Comparison of ENCODE assay signal across 10 cellular contexts in the genomic region with DNA sequence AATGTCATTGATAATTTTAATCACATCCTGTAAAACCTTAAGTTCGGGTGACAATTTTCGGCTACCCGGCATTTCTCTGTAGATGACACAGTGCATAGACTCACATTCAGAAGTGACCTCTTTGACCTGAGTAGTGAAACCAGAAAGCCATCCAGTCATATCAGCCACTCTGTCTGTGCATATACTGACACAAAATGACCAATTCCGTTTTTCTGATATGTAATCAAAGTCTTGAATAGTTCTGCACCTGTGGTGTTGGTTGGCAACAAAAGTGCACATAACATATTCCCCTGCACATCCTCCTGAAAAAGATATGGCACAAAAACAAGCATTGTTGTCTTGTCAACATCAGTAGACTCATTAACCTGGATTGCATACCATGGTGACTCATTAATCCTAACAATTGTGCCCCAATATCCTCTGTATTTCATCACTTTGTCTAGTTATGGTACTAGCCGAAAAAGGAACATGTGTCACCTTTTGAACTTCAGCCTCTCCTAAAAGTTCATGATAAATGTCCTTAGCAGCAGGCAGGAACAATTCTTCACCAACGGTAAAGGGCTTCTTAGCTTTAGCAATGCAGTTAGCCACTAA.
DNase-seq lines count a peak whose midpoint lies in the region; ATAC-seq and TF ChIP-seq lines count a peak whose summit lies in the region.
"Had no signal": no experiment of that assay in that cellular context is flagged by ENCODE, and none has a peak within 500 bp of the region (broad histone marks: within the 10 kb centered on the region; RNA-seq: fewer than 3 reads in every experiment).

No MANE protein-coding gene starts in this region.

- DNase-seq in kidney tubule cell (ENCODE audit: low spot score) = peak; percentile 19
- no peak for DNase-seq in erythroblast (lab: John Stamatoyannopoulos, UW)
- DNase-seq in AG20443 (ENCODE audit: low spot score) = no peak
- DNase-seq in SHP77 (lab: John Stamatoyannopoulos, UW) = no peak
- DNase-seq: activated CD4-positive, CD25-positive, alpha-beta regulatory T cell; DMS153; NCI-H526 had no signal

- ATAC-seq in GM18870 (IDR thresholded peaks at IDR 0.05; ENCODE audit: unreplicated experiment) (peak; percentile 55), GM21576 (IDR thresholded peaks at IDR 0.05; ENCODE audit: unreplicated experiment) (peak; percentile 33), HG03378 (IDR thresholded peaks at IDR 0.05; ENCODE audit: unreplicated experiment) (peak; percentile 42)

- TF ChIP-seq POLR2A in erythroblast (IDR thresholded peaks at IDR 0.05; ENCODE audit: low read length) = no peak
